In the genomic region with DNA sequence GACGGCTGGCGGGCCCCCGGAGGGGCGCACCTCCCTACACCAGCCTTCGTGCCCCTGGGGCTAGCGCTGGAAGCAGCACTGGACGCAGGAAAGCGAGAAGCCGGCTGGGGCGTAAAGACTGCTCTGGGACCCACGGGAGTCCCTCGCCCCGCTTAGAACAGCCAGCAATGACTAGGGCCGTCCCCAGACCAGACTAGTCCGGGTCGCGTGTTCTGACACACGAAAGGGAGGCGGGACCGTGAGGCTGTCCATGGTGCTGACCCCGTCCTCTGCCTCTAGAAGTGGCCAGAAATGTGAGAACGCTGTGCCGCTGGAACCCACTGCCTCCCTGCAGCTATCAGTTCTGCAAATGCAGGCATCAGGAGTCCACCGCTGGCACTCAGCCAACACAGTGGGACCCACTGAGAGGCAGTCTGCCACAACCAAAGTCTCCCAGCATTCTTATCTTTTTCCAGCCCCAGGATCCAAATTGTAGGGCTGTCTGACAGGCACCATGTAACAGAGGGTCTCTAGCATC, we compare ENCODE assay signal across 1 cellular context.
TF ChIP-seq lines count a peak whose summit lies in the region.

A gene with protein sequence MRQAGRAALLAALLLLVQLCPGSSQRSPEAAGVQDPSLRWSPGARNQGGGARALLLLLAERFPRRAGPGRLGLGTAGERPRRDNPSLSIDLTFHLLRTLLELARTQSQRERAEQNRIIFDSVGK (minus strand): TSS at position 87 of the 517 bp plus-strand sequence. CDS start 550 bp downstream, outside the sequence.

TF ChIP-seq in K562, 482 proteins besides CTCF, POLR2A, EP300 and RAD21 (continued from another document):
- TF ChIP-seq DMBX1 (CRISPR knock-in tag; IDR thresholded peaks at IDR 0.05; ENCODE audit: borderline replicate concordance) (no peak), KLF6 (CRISPR knock-in tag; IDR thresholded peaks at IDR 0.05; ENCODE audit: borderline replicate concordance) (no peak), MAZ (CRISPR knock-in tag; conservative IDR thresholded peaks at IDR 0.05 in 1 of 2, IDR thresholded peaks at IDR 0.05 in 1 of 2) (no peak), MCM3 (IDR thresholded peaks at IDR 0.05) (no peak), CREB1 (IDR thresholded peaks at IDR 0.05) (no peak), CREB1 (CRISPR knock-in tag; IDR thresholded peaks at IDR 0.05) (no peak), POLR2G (IDR thresholded peaks at IDR 0.05; ENCODE audit: low read depth, low read length) (peak; percentile 47; the same call in 1 of the 2 replicates), NFIC (IDR thresholded peaks at IDR 0.05) (peak; percentile 82), NCOA2 (IDR thresholded peaks at IDR 0.05; ENCODE audit: partially characterized antibody in 2 of 2) (no peak), LARP7 (IDR thresholded peaks at IDR 0.05) (no peak), RBM34 (IDR thresholded peaks at IDR 0.05; ENCODE audit: borderline replicate concordance, insufficient read depth, low read length) (no peak), ILK (tag; IDR thresholded peaks at IDR 0.05; ENCODE audit: borderline replicate concordance, low read depth) (no peak), PHF21A (IDR thresholded peaks at IDR 0.05; ENCODE audit: borderline replicate concordance, low read depth) (no peak), RBFOX2 (IDR thresholded peaks at IDR 0.05; ENCODE audit: low read depth, low read length) (no peak), ZNF384 (IDR thresholded peaks at IDR 0.05; ENCODE audit: low read depth, low read length) (no peak), PCBP1 (IDR thresholded peaks at IDR 0.05; ENCODE audit: low read depth, low read length, poor library complexity, severe bottlenecking) (no peak), HNRNPUL1 (IDR thresholded peaks at IDR 0.05; ENCODE audit: low read length) (no peak), NFE2L1 (tag; IDR thresholded peaks at IDR 0.05; ENCODE audit: borderline replicate concordance, low read depth) (no peak), TBP (optimal IDR thresholded peaks at IDR 0.05; ENCODE audit: low read depth, low read length) (no peak), ZNF717 (CRISPR knock-in tag; IDR thresholded peaks at IDR 0.05) (no peak), NCOA4 (IDR thresholded peaks at IDR 0.05; ENCODE audit: partially characterized antibody) (no peak), NR2F6 (CRISPR knock-in tag; IDR thresholded peaks at IDR 0.05) (no peak)
- TF ChIP-seq, protein P1, sequence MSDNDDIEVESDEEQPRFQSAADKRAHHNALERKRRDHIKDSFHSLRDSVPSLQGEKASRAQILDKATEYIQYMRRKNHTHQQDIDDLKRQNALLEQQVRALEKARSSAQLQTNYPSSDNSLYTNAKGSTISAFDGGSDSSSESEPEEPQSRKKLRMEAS (CRISPR knock-in tag; IDR thresholded peaks at IDR 0.05): 0 out of 2 replicates have a peak, but pooled peaks have one; percentile 21
- TF ChIP-seq, protein P2, sequence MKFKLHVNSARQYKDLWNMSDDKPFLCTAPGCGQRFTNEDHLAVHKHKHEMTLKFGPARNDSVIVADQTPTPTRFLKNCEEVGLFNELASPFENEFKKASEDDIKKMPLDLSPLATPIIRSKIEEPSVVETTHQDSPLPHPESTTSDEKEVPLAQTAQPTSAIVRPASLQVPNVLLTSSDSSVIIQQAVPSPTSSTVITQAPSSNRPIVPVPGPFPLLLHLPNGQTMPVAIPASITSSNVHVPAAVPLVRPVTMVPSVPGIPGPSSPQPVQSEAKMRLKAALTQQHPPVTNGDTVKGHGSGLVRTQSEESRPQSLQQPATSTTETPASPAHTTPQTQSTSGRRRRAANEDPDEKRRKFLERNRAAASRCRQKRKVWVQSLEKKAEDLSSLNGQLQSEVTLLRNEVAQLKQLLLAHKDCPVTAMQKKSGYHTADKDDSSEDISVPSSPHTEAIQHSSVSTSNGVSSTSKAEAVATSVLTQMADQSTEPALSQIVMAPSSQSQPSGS (CRISPR knock-in tag; IDR thresholded peaks at IDR 0.05): no peak
- TF ChIP-seq, protein P3, sequence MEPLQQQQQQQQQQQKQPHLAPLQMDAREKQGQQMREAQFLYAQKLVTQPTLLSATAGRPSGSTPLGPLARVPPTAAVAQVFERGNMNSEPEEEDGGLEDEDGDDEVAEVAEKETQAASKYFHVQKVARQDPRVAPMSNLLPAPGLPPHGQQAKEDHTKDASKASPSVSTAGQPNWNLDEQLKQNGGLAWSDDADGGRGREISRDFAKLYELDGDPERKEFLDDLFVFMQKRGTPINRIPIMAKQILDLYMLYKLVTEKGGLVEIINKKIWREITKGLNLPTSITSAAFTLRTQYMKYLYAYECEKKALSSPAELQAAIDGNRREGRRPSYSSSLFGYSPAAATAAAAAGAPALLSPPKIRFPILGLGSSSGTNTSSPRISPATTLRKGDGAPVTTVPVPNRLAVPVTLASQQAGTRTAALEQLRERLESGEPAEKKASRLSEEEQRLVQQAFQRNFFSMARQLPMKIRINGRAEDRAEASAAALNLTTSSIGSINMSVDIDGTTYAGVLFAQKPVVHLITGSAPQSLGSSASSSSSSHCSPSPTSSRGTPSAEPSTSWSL (CRISPR knock-in tag; IDR thresholded peaks at IDR 0.05; ENCODE audit: borderline replicate concordance): no peak
- TF ChIP-seq, protein P4, sequence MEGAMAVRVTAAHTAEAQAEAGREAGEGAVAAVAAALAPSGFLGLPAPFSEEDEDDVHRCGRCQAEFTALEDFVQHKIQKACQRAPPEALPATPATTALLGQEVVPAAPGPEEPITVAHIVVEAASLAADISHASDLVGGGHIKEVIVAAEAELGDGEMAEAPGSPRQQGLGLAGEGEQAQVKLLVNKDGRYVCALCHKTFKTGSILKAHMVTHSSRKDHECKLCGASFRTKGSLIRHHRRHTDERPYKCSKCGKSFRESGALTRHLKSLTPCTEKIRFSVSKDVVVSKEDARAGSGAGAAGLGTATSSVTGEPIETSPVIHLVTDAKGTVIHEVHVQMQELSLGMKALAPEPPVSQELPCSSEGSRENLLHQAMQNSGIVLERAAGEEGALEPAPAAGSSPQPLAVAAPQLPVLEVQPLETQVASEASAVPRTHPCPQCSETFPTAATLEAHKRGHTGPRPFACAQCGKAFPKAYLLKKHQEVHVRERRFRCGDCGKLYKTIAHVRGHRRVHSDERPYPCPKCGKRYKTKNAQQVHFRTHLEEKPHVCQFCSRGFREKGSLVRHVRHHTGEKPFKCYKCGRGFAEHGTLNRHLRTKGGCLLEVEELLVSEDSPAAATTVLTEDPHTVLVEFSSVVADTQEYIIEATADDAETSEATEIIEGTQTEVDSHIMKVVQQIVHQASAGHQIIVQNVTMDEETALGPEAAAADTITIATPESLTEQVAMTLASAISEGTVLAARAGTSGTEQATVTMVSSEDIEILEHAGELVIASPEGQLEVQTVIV (CRISPR knock-in tag; IDR thresholded peaks at IDR 0.05; ENCODE audit: borderline replicate concordance): no peak
TF ChIP-seq in K562: peak in this region for 5.
